ENCODE assay signal across 8 cellular contexts in genomic region chr5:125006011-125006685, GRCh38.
DNase-seq lines count a peak whose midpoint lies in the region; ATAC-seq lines count a peak whose summit lies in the region.

No MANE protein-coding gene starts in this region.

- no peaks in the 10 kb centered on the region for H3K36me3 Mint-ChIP-seq in activated T-cell treated with anti-CD3 and anti-CD28 coated beads, Interleukin-2, amount 50 U/mL, for 24 hours (ENCODE audit: low read depth)

- H3K27ac Mint-ChIP-seq in activated T-cell treated with anti-CD3 and anti-CD28 coated beads, Interleukin-2, amount 50 U/mL, for 24 hours = no peak overlapping the region

- no peaks in the 10 kb centered on the region for H3K27me3 Mint-ChIP-seq in activated T-cell treated with anti-CD3 and anti-CD28 coated beads, Interleukin-2, amount 50 U/mL, for 24 hours

- peaks cover 2% of the 10 kb centered on the region for H3K9me3 Mint-ChIP-seq in activated T-cell treated with anti-CD3 and anti-CD28 coated beads, Interleukin-2, amount 50 U/mL, for 24 hours

- peak; percentile 37 to 51 for DNase-seq in Kasumi-1 (lab: John Stamatoyannopoulos, UW)
- peak; percentile 21 for DNase-seq in iPS-NIHi11 (ENCODE audit: low spot score)
- DNase-seq in T-helper 9 cell = no peak
- no peak for DNase-seq in NCI-H774 (lab: John Stamatoyannopoulos, UW)
- no peak for DNase-seq in activated T-cell treated with anti-CD3 and anti-CD28 coated beads, Interleukin-2, amount 50 U/mL, for 24 hours
- no peak for DNase-seq in KG1 (lab: John Stamatoyannopoulos, UW)

- no peaks in the 10 kb centered on the region for H3K4me1 Mint-ChIP-seq in activated T-cell treated with anti-CD3 and anti-CD28 coated beads, Interleukin-2, amount 50 U/mL, for 24 hours (ENCODE audit: low read depth)

- H3K4me3 Mint-ChIP-seq in activated T-cell treated with anti-CD3 and anti-CD28 coated beads, Interleukin-2, amount 50 U/mL, for 24 hours = no peak overlapping the region

- ATAC-seq in GM18870 (IDR thresholded peaks at IDR 0.05; ENCODE audit: unreplicated experiment) = peak; percentile 53
- ATAC-seq in HG02588 (IDR thresholded peaks at IDR 0.05; ENCODE audit: unreplicated experiment) = peak; percentile 59

Comparison
In these comparisons a context has a peak if more than half of its experiments do, and no peak if none do; other contexts are left out.
1. DNase-seq: peak in Kasumi-1 (2 of 2) and iPS-NIHi11 (single experiment); none in T-helper 9 cell (single experiment), NCI-H774 (single experiment), activated T-cell treated with anti-CD3 and anti-CD28 coated beads, Interleukin-2, amount 50 U/mL, for 24 hours (single experiment) and KG1 (single experiment).